8 cellular contexts compared by ENCODE assay signal in the genomic region with DNA sequence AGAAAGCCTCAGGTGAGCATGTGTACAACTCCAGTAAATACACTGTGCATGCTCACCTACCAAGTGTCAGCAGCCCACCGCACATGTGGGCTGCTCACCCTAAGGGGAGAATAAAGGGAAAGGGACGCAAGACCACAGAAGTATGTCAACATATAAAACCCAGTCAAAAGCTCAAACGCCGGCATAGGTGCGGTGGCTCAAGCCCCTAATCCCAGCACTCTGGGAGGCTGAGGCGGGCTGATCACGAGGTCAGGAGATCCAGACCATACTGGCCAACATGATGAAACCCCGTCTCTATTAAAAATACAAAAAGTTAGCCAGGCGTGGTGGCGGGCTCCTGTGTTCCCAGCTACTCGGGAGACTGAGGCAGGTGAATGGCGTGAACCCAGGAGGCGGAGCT.
"Had no signal": no experiment of that assay in that cellular context is flagged by ENCODE, and none has a peak within 500 bp of the region (broad histone marks: within the 10 kb centered on the region; RNA-seq: fewer than 3 reads in every experiment).

No MANE protein-coding gene starts in this region.

- H3K4me3 ChIP-seq: GM12878 had no signal

- DNase-seq: GDM1, GF-D8 had no signal

- FAIRE-seq: G401.6, GM12878, GM12891, GM12892, GM18507, GM19239 had no signal
